24 cellular contexts compared by ENCODE assay signal in the genomic region with DNA sequence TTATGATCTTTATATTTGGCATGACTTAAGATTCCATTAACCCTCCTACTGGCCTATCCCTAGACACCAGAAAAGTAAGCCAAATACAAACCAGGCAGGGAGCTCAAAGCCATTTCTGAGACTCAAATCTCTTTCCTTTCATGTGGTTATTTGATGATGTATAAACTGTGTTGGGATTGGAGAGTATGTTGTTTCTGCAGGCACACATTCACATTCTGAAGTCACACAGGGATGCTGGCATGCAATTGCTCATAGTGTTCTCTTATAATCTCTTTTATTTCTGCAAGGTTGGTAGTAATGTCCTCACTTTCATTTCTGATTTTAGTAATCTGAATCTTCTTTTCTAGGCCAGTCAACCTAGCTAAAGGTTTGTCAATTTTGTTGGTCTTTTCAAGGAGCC. TPM values are rescaled to one million over a fixed set of nuclear protein-coding genes. Genes with fewer than 3 reads are reported as not detected.
"Had no signal": no experiment of that assay in that cellular context is flagged by ENCODE, and none has a peak within 500 bp of the region (broad histone marks: within the 10 kb centered on the region; RNA-seq: fewer than 3 reads in every experiment).

No MANE protein-coding gene starts in this region.

- H3K36me3 Mint-ChIP-seq: naive thymus-derived CD8-positive, alpha-beta T cell had no signal

- FAIRE-seq: endometrium, frontal cortex had no signal

- ATAC-seq: esophagus mucosa; heart left ventricle; mucosa of descending colon; naive thymus-derived CD8-positive, alpha-beta T cell; psoas muscle; right lobe of liver; upper lobe of right lung had no signal

- H3K4me1 ChIP-seq: psoas muscle, testis, tibial nerve, upper lobe of right lung had no signal

- H3K9me3 ChIP-seq: heart left ventricle, mucosa of descending colon, neutrophil, psoas muscle, right lobe of liver, spleen, testis, tibial nerve, upper lobe of right lung, vagina had no signal

- H3K36me3 ChIP-seq: heart left ventricle, neutrophil, right lobe of liver, spleen, tibial nerve, upper lobe of right lung, vagina had no signal

- H3K4me3 ChIP-seq: heart left ventricle, mucosa of descending colon, psoas muscle, right lobe of liver, spleen, testis, tibial nerve, upper lobe of right lung, vagina had no signal

- DNase-seq: effector memory CD4-positive, alpha-beta T cell; heart left ventricle; hippocampal formation; kidney glomerular epithelial cell; mammary epithelial cell; mucosa of descending colon; naive thymus-derived CD8-positive, alpha-beta T cell; psoas muscle; retina; right lobe of liver; spleen; stimulated activated CD4-positive, alpha-beta T cell treated with anti-CD3 and anti-CD28 coated beads, Interleukin-15, amount 100 ng/mL, for 24 hours; stimulated activated CD4-positive, alpha-beta T cell treated with anti-CD3 and anti-CD28 coated beads, Interleukin-1b, Interleukin-23, amount 100 ng/mL, for 48 hours; stimulated activated CD4-positive, alpha-beta T cell treated with anti-CD3 and anti-CD28 coated beads, Interleukin-4, amount 100 ng/mL, for 4 hours; stimulated activated naive CD4-positive, alpha-beta T cell treated with Interleukin-2 at 50 U/mL for 16 hours; testis; upper lobe of right lung had no signal

- H3K27me3 ChIP-seq: heart left ventricle, neutrophil, right lobe of liver, spleen, testis, tibial nerve, upper lobe of right lung, vagina had no signal

- H3K27ac ChIP-seq: heart left ventricle, neutrophil, psoas muscle, right lobe of liver, spleen, testis, tibial nerve, upper lobe of right lung, vagina had no signal

- H3K4me3 Mint-ChIP-seq: naive thymus-derived CD8-positive, alpha-beta T cell had no signal

- H3K9me3 Mint-ChIP-seq: naive thymus-derived CD8-positive, alpha-beta T cell had no signal

- H3K27me3 Mint-ChIP-seq: naive thymus-derived CD8-positive, alpha-beta T cell had no signal

RNA-seq across cellular contexts. Expression of a gene that starts 5.7 kb away (rescaled TPM):
- total RNA-seq: frontal cortex, glomerular endothelial cell, vagina had no signal
